ENCODE assay signal across 1 cellular context in genomic region chr11:62621567-62622470, GRCh38.
TF ChIP-seq lines count a peak whose summit lies in the region.

Gene B3GAT3 (minus strand): TSS chr11:62621986. CDS start chr11:62621947, 39 bp downstream.

TF ChIP-seq in HepG2, 621 proteins besides CTCF, POLR2A, EP300 and RAD21 (continued from another document):
- TF ChIP-seq ZSCAN22 (CRISPR knock-in tag; IDR thresholded peaks at IDR 0.05) (0 out of 2 replicates have a peak, but pooled peaks have one; percentile 68), FOXA3 (CRISPR knock-in tag; IDR thresholded peaks at IDR 0.05) (peak; percentile 71), NCOA1 (CRISPR knock-in tag; IDR thresholded peaks at IDR 0.05) (no peak), FOSL2 (CRISPR knock-in tag; IDR thresholded peaks at IDR 0.05) (peak; percentile 75), SP2 (CRISPR knock-in tag; IDR thresholded peaks at IDR 0.05) (peak; percentile 76), YEATS4 (CRISPR knock-in tag; IDR thresholded peaks at IDR 0.05; ENCODE audit: borderline replicate concordance) (peak; percentile 79; the same call in 1 of the 2 replicates), ARID2 (CRISPR knock-in tag; IDR thresholded peaks at IDR 0.05; ENCODE audit: borderline replicate concordance) (peak; percentile 80; the same call in 1 of the 2 replicates), ZNF451 (CRISPR knock-in tag; IDR thresholded peaks at IDR 0.05) (no peak), HNF4A (CRISPR knock-in tag; IDR thresholded peaks at IDR 0.05) (peak; percentile 22; the same call in 1 of the 2 replicates), ZNF674 (CRISPR knock-in tag; IDR thresholded peaks at IDR 0.05; ENCODE audit: low read depth) (0 out of 2 replicates have a peak, but pooled peaks have one; percentile 71), ZNF563 (CRISPR knock-in tag; IDR thresholded peaks at IDR 0.05) (no peak), KLF12 (CRISPR knock-in tag; IDR thresholded peaks at IDR 0.05; ENCODE audit: borderline replicate concordance) (peak; percentile 76; the same call in 1 of the 2 replicates), ZNF546 (CRISPR knock-in tag; conservative IDR thresholded peaks at IDR 0.05) (0 out of 2 replicates have a peak, but pooled peaks have one; percentile 39), CEBPG (CRISPR knock-in tag; IDR thresholded peaks at IDR 0.05) (peak; percentile 57; the same call in 1 of the 2 replicates), ZKSCAN1 (IDR thresholded peaks at IDR 0.05; ENCODE audit: low read length) (0 out of 2 replicates have a peak, but pooled peaks have one; percentile 23), NR2F2 (IDR thresholded peaks at IDR 0.05; ENCODE audit: borderline replicate concordance, low read depth) (peak; percentile 41; the same call in 1 of the 2 replicates), NR2F1 (CRISPR knock-in tag; IDR thresholded peaks at IDR 0.05) (peak in 1 of 2 experiments; percentile 14; a peak in 1 of 4 replicates), NFE2L2 (IDR thresholded peaks at IDR 0.05; ENCODE audit: low read length) (no peak), HOXA9 (CRISPR knock-in tag; IDR thresholded peaks at IDR 0.05; ENCODE audit: borderline replicate concordance) (peak; percentile 70; the same call in 1 of the 2 replicates), ZNF784 (CRISPR knock-in tag; IDR thresholded peaks at IDR 0.05; ENCODE audit: borderline replicate concordance) (peak; percentile 99), SP5 (CRISPR knock-in tag; IDR thresholded peaks at IDR 0.05; ENCODE audit: borderline replicate concordance, low read depth) (peak; percentile 90), ZC3H4 (CRISPR knock-in tag; IDR thresholded peaks at IDR 0.05; ENCODE audit: borderline replicate concordance) (0 out of 2 replicates have a peak, but pooled peaks have one; percentile 55), EED (CRISPR knock-in tag; IDR thresholded peaks at IDR 0.05) (peak; percentile 88), SRSF9 (IDR thresholded peaks at IDR 0.05; ENCODE audit: borderline replicate concordance, insufficient read depth, low read depth, low read length, poor library complexity, severe bottlenecking) (no peak), XRCC5 (optimal IDR thresholded peaks at IDR 0.05; ENCODE audit: low read length) (peak; percentile 54), RNF2 (conservative IDR thresholded peaks at IDR 0.05; ENCODE audit: low read depth) (0 out of 2 replicates have a peak, but pooled peaks have one; percentile 64), ZNF543 (CRISPR knock-in tag; IDR thresholded peaks at IDR 0.05) (peak; percentile 60; the same call in 1 of the 2 replicates), POGK (CRISPR knock-in tag; conservative IDR thresholded peaks at IDR 0.05) (peak; percentile 74; the same call in 1 of the 2 replicates), NCOA2 (CRISPR knock-in tag; IDR thresholded peaks at IDR 0.05) (peak; percentile 61), HNF4G (IDR thresholded peaks at IDR 0.05; ENCODE audit: borderline replicate concordance, low read depth, low read length) (0 out of 2 replicates have a peak, but pooled peaks have one; percentile 6), HNF4G (CRISPR knock-in tag; IDR thresholded peaks at IDR 0.05; ENCODE audit: borderline replicate concordance, low read depth) (no peak), NFE2L1 (CRISPR knock-in tag; IDR thresholded peaks at IDR 0.05; ENCODE audit: borderline replicate concordance) (no peak), MYNN (CRISPR knock-in tag; IDR thresholded peaks at IDR 0.05; ENCODE audit: low read depth) (no peak; the same call in 1 of the 2 replicates)
- TF ChIP-seq, protein P1, sequence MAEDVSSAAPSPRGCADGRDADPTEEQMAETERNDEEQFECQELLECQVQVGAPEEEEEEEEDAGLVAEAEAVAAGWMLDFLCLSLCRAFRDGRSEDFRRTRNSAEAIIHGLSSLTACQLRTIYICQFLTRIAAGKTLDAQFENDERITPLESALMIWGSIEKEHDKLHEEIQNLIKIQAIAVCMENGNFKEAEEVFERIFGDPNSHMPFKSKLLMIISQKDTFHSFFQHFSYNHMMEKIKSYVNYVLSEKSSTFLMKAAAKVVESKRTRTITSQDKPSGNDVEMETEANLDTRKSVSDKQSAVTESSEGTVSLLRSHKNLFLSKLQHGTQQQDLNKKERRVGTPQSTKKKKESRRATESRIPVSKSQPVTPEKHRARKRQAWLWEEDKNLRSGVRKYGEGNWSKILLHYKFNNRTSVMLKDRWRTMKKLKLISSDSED (CRISPR knock-in tag; IDR thresholded peaks at IDR 0.05): no peak
- TF ChIP-seq, protein P2, sequence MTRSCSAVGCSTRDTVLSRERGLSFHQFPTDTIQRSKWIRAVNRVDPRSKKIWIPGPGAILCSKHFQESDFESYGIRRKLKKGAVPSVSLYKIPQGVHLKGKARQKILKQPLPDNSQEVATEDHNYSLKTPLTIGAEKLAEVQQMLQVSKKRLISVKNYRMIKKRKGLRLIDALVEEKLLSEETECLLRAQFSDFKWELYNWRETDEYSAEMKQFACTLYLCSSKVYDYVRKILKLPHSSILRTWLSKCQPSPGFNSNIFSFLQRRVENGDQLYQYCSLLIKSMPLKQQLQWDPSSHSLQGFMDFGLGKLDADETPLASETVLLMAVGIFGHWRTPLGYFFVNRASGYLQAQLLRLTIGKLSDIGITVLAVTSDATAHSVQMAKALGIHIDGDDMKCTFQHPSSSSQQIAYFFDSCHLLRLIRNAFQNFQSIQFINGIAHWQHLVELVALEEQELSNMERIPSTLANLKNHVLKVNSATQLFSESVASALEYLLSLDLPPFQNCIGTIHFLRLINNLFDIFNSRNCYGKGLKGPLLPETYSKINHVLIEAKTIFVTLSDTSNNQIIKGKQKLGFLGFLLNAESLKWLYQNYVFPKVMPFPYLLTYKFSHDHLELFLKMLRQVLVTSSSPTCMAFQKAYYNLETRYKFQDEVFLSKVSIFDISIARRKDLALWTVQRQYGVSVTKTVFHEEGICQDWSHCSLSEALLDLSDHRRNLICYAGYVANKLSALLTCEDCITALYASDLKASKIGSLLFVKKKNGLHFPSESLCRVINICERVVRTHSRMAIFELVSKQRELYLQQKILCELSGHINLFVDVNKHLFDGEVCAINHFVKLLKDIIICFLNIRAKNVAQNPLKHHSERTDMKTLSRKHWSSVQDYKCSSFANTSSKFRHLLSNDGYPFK (CRISPR knock-in tag; IDR thresholded peaks at IDR 0.05; ENCODE audit: borderline replicate concordance): peak; percentile 85; the same call in 1 of the 2 replicates
- TF ChIP-seq, protein P3, sequence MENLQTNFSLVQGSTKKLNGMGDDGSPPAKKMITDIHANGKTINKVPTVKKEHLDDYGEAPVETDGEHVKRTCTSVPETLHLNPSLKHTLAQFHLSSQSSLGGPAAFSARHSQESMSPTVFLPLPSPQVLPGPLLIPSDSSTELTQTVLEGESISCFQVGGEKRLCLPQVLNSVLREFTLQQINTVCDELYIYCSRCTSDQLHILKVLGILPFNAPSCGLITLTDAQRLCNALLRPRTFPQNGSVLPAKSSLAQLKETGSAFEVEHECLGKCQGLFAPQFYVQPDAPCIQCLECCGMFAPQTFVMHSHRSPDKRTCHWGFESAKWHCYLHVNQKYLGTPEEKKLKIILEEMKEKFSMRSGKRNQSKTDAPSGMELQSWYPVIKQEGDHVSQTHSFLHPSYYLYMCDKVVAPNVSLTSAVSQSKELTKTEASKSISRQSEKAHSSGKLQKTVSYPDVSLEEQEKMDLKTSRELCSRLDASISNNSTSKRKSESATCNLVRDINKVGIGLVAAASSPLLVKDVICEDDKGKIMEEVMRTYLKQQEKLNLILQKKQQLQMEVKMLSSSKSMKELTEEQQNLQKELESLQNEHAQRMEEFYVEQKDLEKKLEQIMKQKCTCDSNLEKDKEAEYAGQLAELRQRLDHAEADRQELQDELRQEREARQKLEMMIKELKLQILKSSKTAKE (CRISPR knock-in tag; IDR thresholded peaks at IDR 0.05; ENCODE audit: borderline replicate concordance): peak; percentile 36; the same call in 1 of the 2 replicates
